23 cellular contexts compared by ENCODE assay signal in genomic region chr4:41199788-41200187, GRCh38.
"Had no signal": no experiment of that assay in that cellular context is flagged by ENCODE, and none has a peak within 500 bp of the region (broad histone marks: within the 10 kb centered on the region; RNA-seq: fewer than 3 reads in every experiment).

No MANE protein-coding gene starts in this region.

- H3K27ac ChIP-seq: esophagus squamous epithelium, gastroesophageal sphincter, pancreas, skin epidermis, thoracic aorta, VCaP had no signal

- H3K9me3 ChIP-seq: esophagus squamous epithelium, gastroesophageal sphincter, pancreas, thoracic aorta had no signal

- H3K4me3 Mint-ChIP-seq: activated CD4-positive, alpha-beta T cell treated with anti-CD3 and anti-CD28 coated beads, Interleukin-2, amount 10 ng/mL, durations not matched to agents 24 days and 14 days; activated CD8-positive, alpha-beta memory T cell treated with anti-CD3 and anti-CD28 coated beads, Interleukin-2, amount 10 ng/mL, durations not matched to agents 7 days and 5 days; activated CD8-positive, alpha-beta T cell treated with anti-CD3 and anti-CD28 coated beads for 36 hours; effector memory CD8-positive, alpha-beta T cell; memory B cell; nephron progenitor cell; stimulated activated effector memory CD8-positive, alpha-beta T cell treated with anti-CD3 and anti-CD28 coated beads, Interleukin-12 subunit alpha, Interleukin-12 subunit beta, amount 100 ng/mL, for 72 hours; T-helper 2 cell treated with Interferon-gamma antibody and Interleukin-4, amounts not matched to agents 5 μg/mL and 100 μg/mL, for 36 hours; type B pancreatic cell had no signal

- H3K27me3 ChIP-seq: brain microvascular endothelial cell, esophagus squamous epithelium, gastroesophageal sphincter, pancreas had no signal

- DNase-seq: activated CD4-positive, alpha-beta T cell treated with anti-CD3 and anti-CD28 coated beads, Interleukin-2, amount 10 ng/mL, durations not matched to agents 24 days and 14 days; activated CD8-positive, alpha-beta memory T cell treated with anti-CD3 and anti-CD28 coated beads, Interleukin-2, amount 10 ng/mL, durations not matched to agents 7 days and 5 days; activated CD8-positive, alpha-beta T cell treated with anti-CD3 and anti-CD28 coated beads for 36 hours; aorta; brain microvascular endothelial cell; caudate nucleus; effector memory CD8-positive, alpha-beta T cell; esophagus squamous epithelium; head of caudate nucleus; nephron progenitor cell; pancreas; right cardiac atrium; stimulated activated CD4-positive, alpha-beta T cell treated with anti-CD3 and anti-CD28 coated beads, Interleukin-2, amount 100 ng/mL, for 24 hours had no signal

- H3K9me3 Mint-ChIP-seq: activated CD4-positive, alpha-beta T cell treated with anti-CD3 and anti-CD28 coated beads, Interleukin-2, amount 10 ng/mL, durations not matched to agents 24 days and 14 days; activated CD8-positive, alpha-beta T cell treated with anti-CD3 and anti-CD28 coated beads for 36 hours; T-helper 2 cell treated with Interferon-gamma antibody and Interleukin-4, amounts not matched to agents 5 μg/mL and 100 μg/mL, for 36 hours had no signal

- H3K27ac Mint-ChIP-seq: activated CD4-positive, alpha-beta T cell treated with anti-CD3 and anti-CD28 coated beads, Interleukin-2, amount 10 ng/mL, durations not matched to agents 24 days and 14 days; activated CD8-positive, alpha-beta memory T cell treated with anti-CD3 and anti-CD28 coated beads, Interleukin-2, amount 10 ng/mL, durations not matched to agents 7 days and 5 days; activated CD8-positive, alpha-beta T cell treated with anti-CD3 and anti-CD28 coated beads for 36 hours; activated naive CD4-positive, alpha-beta T cell treated with anti-CD3 and anti-CD28 coated beads, Interleukin-2, amount 50 U/mL, for 72 hours; effector memory CD8-positive, alpha-beta T cell; memory B cell; nephron progenitor cell; stimulated activated effector memory CD8-positive, alpha-beta T cell treated with anti-CD3 and anti-CD28 coated beads, Interleukin-12 subunit alpha, Interleukin-12 subunit beta, amount 100 ng/mL, for 72 hours; T-helper 2 cell treated with Interferon-gamma antibody and Interleukin-4, amounts not matched to agents 5 μg/mL and 100 μg/mL, for 36 hours; type B pancreatic cell had no signal

- H3K36me3 Mint-ChIP-seq: activated CD8-positive, alpha-beta memory T cell treated with anti-CD3 and anti-CD28 coated beads, Interleukin-2, amount 10 ng/mL, durations not matched to agents 7 days and 5 days; memory B cell; stimulated activated effector memory CD8-positive, alpha-beta T cell treated with anti-CD3 and anti-CD28 coated beads, Interleukin-12 subunit alpha, Interleukin-12 subunit beta, amount 100 ng/mL, for 72 hours had no signal

- H3K4me1 Mint-ChIP-seq: activated CD4-positive, alpha-beta T cell treated with anti-CD3 and anti-CD28 coated beads, Interleukin-2, amount 10 ng/mL, durations not matched to agents 24 days and 14 days; activated CD8-positive, alpha-beta memory T cell treated with anti-CD3 and anti-CD28 coated beads, Interleukin-2, amount 10 ng/mL, durations not matched to agents 7 days and 5 days; memory B cell; stimulated activated effector memory CD8-positive, alpha-beta T cell treated with anti-CD3 and anti-CD28 coated beads, Interleukin-12 subunit alpha, Interleukin-12 subunit beta, amount 100 ng/mL, for 72 hours had no signal

- H3K36me3 ChIP-seq: esophagus squamous epithelium, gastroesophageal sphincter, pancreas, thoracic aorta had no signal

- ATAC-seq: activated CD4-positive, CD25-positive, alpha-beta regulatory T cell treated with anti-CD3 and anti-CD28 coated beads, Interleukin-2, amount 50 U/mL, for 24 hours; activated CD8-positive, alpha-beta memory T cell treated with anti-CD3 and anti-CD28 coated beads, Interleukin-2, amount 10 ng/mL, durations not matched to agents 7 days and 5 days; activated CD8-positive, alpha-beta T cell treated with anti-CD3 and anti-CD28 coated beads for 36 hours; effector memory CD8-positive, alpha-beta T cell; gastroesophageal sphincter; pancreas; right cardiac atrium; stimulated activated effector memory CD8-positive, alpha-beta T cell treated with anti-CD3 and anti-CD28 coated beads, Interleukin-12 subunit alpha, Interleukin-12 subunit beta, amount 100 ng/mL, for 72 hours had no signal

- H3K27me3 Mint-ChIP-seq: type B pancreatic cell had no signal

- H3K4me3 ChIP-seq: esophagus squamous epithelium, gastroesophageal sphincter, pancreas, skin epidermis, thoracic aorta had no signal

- FAIRE-seq: pancreas had no signal
